23 cellular contexts compared by ENCODE assay signal in the genomic region with DNA sequence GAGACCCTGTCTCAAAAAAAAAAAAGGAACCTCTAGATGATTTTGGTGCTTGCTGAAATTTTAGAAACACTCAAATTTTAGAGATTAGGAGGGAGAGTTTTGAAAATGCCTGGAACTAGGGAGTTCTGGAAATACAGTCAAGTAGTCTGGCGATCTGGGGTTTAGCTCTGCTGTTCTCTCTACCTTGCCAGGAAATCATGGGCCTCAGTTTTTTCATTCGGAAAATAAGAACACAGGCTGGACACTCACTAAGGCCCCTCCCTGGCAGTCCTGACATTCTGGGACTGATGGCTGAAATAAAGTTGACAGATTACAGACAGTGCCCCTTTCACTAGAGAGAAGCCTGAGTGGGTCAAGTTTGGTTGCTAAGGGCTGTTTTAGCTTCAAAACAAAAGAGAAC. TPM values are rescaled to one million over a fixed set of nuclear protein-coding genes. Genes with fewer than 3 reads are reported as not detected.
DNase-seq lines count a peak whose midpoint lies in the region; ATAC-seq and TF ChIP-seq lines count a peak whose summit lies in the region.
"Had no signal": no experiment of that assay in that cellular context is flagged by ENCODE, and none has a peak within 500 bp of the region (broad histone marks: within the 10 kb centered on the region; RNA-seq: fewer than 3 reads in every experiment).

No MANE protein-coding gene starts in this region.

- H3K27me3 ChIP-seq in neural progenitor cell = no peaks in the 10 kb centered on the region
- H3K27me3 ChIP-seq: BE2C, BLaER1 had no signal

- peaks cover 10% of the 10 kb centered on the region for H3K27me3 Mint-ChIP-seq in neural progenitor cell (ENCODE audit: insufficient read depth, low read depth)
- H3K27me3 Mint-ChIP-seq in activated T-cell treated with anti-CD3 and anti-CD28 coated beads, Interleukin-2, amount 50 U/mL, for 4 hours (ENCODE audit: low read depth) = no peaks in the 10 kb centered on the region
- H3K27me3 Mint-ChIP-seq: CD4-positive, CD25-positive, alpha-beta regulatory T cell; CD8-positive, alpha-beta memory T cell had no signal

- no peak for TF ChIP-seq CTCF in neural progenitor cell (IDR thresholded peaks at IDR 0.05)

- H2AFZ ChIP-seq in neural progenitor cell (replicated peaks) = no peak overlapping the region

- peak; percentile 68 for DNase-seq in cerebellar cortex (ENCODE audit: low spot score)
- peak; percentile 78 for DNase-seq in left kidney (ENCODE audit: low read depth, low spot score)
- DNase-seq in neural progenitor cell (ENCODE audit: low spot score) = no peak
- no peak for DNase-seq in activated T-cell treated with anti-CD3 and anti-CD28 coated beads, Interleukin-2, amount 50 U/mL, for 4 hours
- no peak for DNase-seq in stimulated activated CD8-positive, alpha-beta memory T cell treated with anti-CD3 and anti-CD28 coated beads, Interleukin-4, amount 100 ng/mL, for 48 hours
- DNase-seq: 8988T; ACHN; BE2C; CD4-positive, alpha-beta memory T cell; CD4-positive, CD25-positive, alpha-beta regulatory T cell; CD8-positive, alpha-beta memory T cell; COR-L47; DMS 273 treated with DMSO at 0.1 percent for 48 hours; DMS153; DMS53; DMS79; DND-41; EL; GF-D8 had no signal

- H3K4me3 ChIP-seq in neural progenitor cell = no peak overlapping the region
- H3K4me3 ChIP-seq: BLaER1 had no signal

- no peak for ATAC-seq in GM21825 (IDR thresholded peaks at IDR 0.05; ENCODE audit: unreplicated experiment)
- ATAC-seq in activated T-cell treated with anti-CD3 and anti-CD28 coated beads, Interleukin-2, amount 50 U/mL, for 4 hours = no peak

- H3K79me2 ChIP-seq in neural progenitor cell (ENCODE audit: low read depth) = no peaks in the 10 kb centered on the region

- no peaks in the 10 kb centered on the region for H4K20me1 ChIP-seq in neural progenitor cell (ENCODE audit: low read depth)
- H4K20me1 ChIP-seq: BLaER1 had no signal

- peak overlapping the region; percentile 74 for H3K27ac Mint-ChIP-seq in neural progenitor cell
- H3K27ac Mint-ChIP-seq: CD14-positive monocyte; CD4-positive, alpha-beta memory T cell; CD4-positive, CD25-positive, alpha-beta regulatory T cell; CD8-positive, alpha-beta memory T cell had no signal

- H3K9me3 ChIP-seq in neural progenitor cell (ENCODE audit: low read depth) = no peaks in the 10 kb centered on the region
- H3K9me3 ChIP-seq: BE2C had no signal

- H3K4me3 Mint-ChIP-seq in neural progenitor cell = no peak overlapping the region
- H3K4me3 Mint-ChIP-seq in activated T-cell treated with anti-CD3 and anti-CD28 coated beads, Interleukin-2, amount 50 U/mL, for 4 hours = no peak overlapping the region
- H3K4me3 Mint-ChIP-seq: CD14-positive monocyte; CD4-positive, CD25-positive, alpha-beta regulatory T cell; CD8-positive, alpha-beta memory T cell had no signal

- H3K36me3 Mint-ChIP-seq in neural progenitor cell = no peaks in the 10 kb centered on the region
- H3K36me3 Mint-ChIP-seq in activated T-cell treated with anti-CD3 and anti-CD28 coated beads, Interleukin-2, amount 50 U/mL, for 4 hours (ENCODE audit: insufficient read depth) = no peaks in the 10 kb centered on the region
- H3K36me3 Mint-ChIP-seq: CD14-positive monocyte; CD4-positive, alpha-beta memory T cell; CD4-positive, CD25-positive, alpha-beta regulatory T cell; CD8-positive, alpha-beta memory T cell had no signal

- no peaks in the 10 kb centered on the region for H3K36me3 ChIP-seq in neural progenitor cell
- H3K36me3 ChIP-seq: BE2C, BLaER1 had no signal

- H3F3A ChIP-seq in neural progenitor cell (ENCODE audit: low read depth) = no peaks in the 10 kb centered on the region

- peaks cover 5% of the 10 kb centered on the region for H3K4me1 Mint-ChIP-seq in neural progenitor cell
- no peaks in the 10 kb centered on the region for H3K4me1 Mint-ChIP-seq in activated T-cell treated with anti-CD3 and anti-CD28 coated beads, Interleukin-2, amount 50 U/mL, for 4 hours (ENCODE audit: low read depth)
- H3K4me1 Mint-ChIP-seq: CD4-positive, alpha-beta memory T cell; CD4-positive, CD25-positive, alpha-beta regulatory T cell; CD8-positive, alpha-beta memory T cell had no signal

- no peak overlapping the region for H3K4me2 ChIP-seq in neural progenitor cell
- H3K4me2 ChIP-seq: BLaER1 had no signal

- H3K4me1 ChIP-seq in neural progenitor cell = no peaks in the 10 kb centered on the region

- H3K9ac ChIP-seq in neural progenitor cell = no peak overlapping the region
- H3K9ac ChIP-seq: BLaER1 had no signal

- H3K9me3 Mint-ChIP-seq in neural progenitor cell = no peaks in the 10 kb centered on the region
- peaks cover 4% of the 10 kb centered on the region for H3K9me3 Mint-ChIP-seq in activated T-cell treated with anti-CD3 and anti-CD28 coated beads, Interleukin-2, amount 50 U/mL, for 4 hours

- no peak overlapping the region for H3K27ac ChIP-seq in neural progenitor cell
- H3K27ac ChIP-seq: BLaER1 had no signal

RNA-seq across cellular contexts. Expression of gene CALN1, which starts 24.9 kb away (rescaled TPM):
- 1.9 and 3.1 TPM in 2 replicates for total RNA-seq in neural progenitor cell (ENCODE audit: low replicate concordance)
- under 1 TPM; 0.03 to 0.30 (median 0.10) TPM for total RNA-seq in activated T-cell treated with anti-CD3 and anti-CD28 coated beads, Interleukin-2, amount 50 U/mL, for 4 hours
- total RNA-seq: A673; CD4-positive, alpha-beta memory T cell; CD8-positive, alpha-beta memory T cell had no signal

Comparison
In these comparisons a context has a peak if more than half of its experiments do, and no peak if none do; other contexts are left out.
1. DNase-seq: peak in cerebellar cortex (single experiment) and left kidney (single experiment); none in neural progenitor cell (single experiment), activated T-cell treated with anti-CD3 and anti-CD28 coated beads, Interleukin-2, amount 50 U/mL, for 4 hours (single experiment) and stimulated activated CD8-positive, alpha-beta memory T cell treated with anti-CD3 and anti-CD28 coated beads, Interleukin-4, amount 100 ng/mL, for 48 hours (single experiment).